2 cellular contexts compared by ENCODE assay signal in genomic region chr1:115545791-115546733, GRCh38.
TF ChIP-seq lines count a peak whose summit lies in the region.

No MANE protein-coding gene starts in this region.

TF ChIP-seq in HEK293, 187 proteins besides CTCF, POLR2A, EP300 and RAD21 (continued from another document and continues in another):
- no peak for TF ChIP-seq ZNF155 (tag by site-specific recombination; IDR thresholded peaks at IDR 0.05)
- TF ChIP-seq SCRT1 (tag by site-specific recombination; IDR thresholded peaks at IDR 0.05; ENCODE audit: borderline replicate concordance): no peak
- TF ChIP-seq PRDM10 (tag by site-specific recombination; IDR thresholded peaks at IDR 0.05): peak; percentile 45
- peak; percentile 76 for TF ChIP-seq ZNF366 (tag by site-specific recombination; conservative IDR thresholded peaks at IDR 0.05)
- TF ChIP-seq ZNF221 (tag by site-specific recombination; IDR thresholded peaks at IDR 0.05; ENCODE audit: borderline replicate concordance): no peak
- TF ChIP-seq ZNF37A (tag by site-specific recombination; IDR thresholded peaks at IDR 0.05): no peak
- TF ChIP-seq ZBTB8A (tag by site-specific recombination; IDR thresholded peaks at IDR 0.05): peak; percentile 29; the same call in 1 of the 2 replicates
- TF ChIP-seq ZNF777 (tag by site-specific recombination; IDR thresholded peaks at IDR 0.05; ENCODE audit: borderline replicate concordance): no peak
- TF ChIP-seq ZNF571 (tag by site-specific recombination; IDR thresholded peaks at IDR 0.05): no peak
- peak; percentile 48; the same call in 1 of the 2 replicates for TF ChIP-seq ZBTB21 (tag by site-specific recombination; IDR thresholded peaks at IDR 0.05)
- 0 out of 2 replicates have a peak, but pooled peaks have one; percentile 28 for TF ChIP-seq ZNF692 (tag by site-specific recombination; IDR thresholded peaks at IDR 0.05)
- 0 out of 2 replicates have a peak, but pooled peaks have one; percentile 18 for TF ChIP-seq IKZF3 (tag by site-specific recombination; IDR thresholded peaks at IDR 0.05)
- TF ChIP-seq MZF1 (tag by site-specific recombination; IDR thresholded peaks at IDR 0.05; ENCODE audit: borderline replicate concordance): no peak
- TF ChIP-seq ZNF664 (tag by site-specific recombination; IDR thresholded peaks at IDR 0.05): no peak
- TF ChIP-seq SP2 (tag by site-specific recombination; IDR thresholded peaks at IDR 0.05): no peak
- TF ChIP-seq ZNF791 (tag by site-specific recombination; IDR thresholded peaks at IDR 0.05): no peak
- TF ChIP-seq TCF7L2 (IDR thresholded peaks at IDR 0.05; ENCODE audit: borderline replicate concordance, low read depth, low read length): no peak
- TF ChIP-seq SP7 (tag by site-specific recombination; IDR thresholded peaks at IDR 0.05): peak; percentile 94
- no peak for TF ChIP-seq AEBP2 (tag by site-specific recombination; IDR thresholded peaks at IDR 0.05; ENCODE audit: borderline replicate concordance)
- peak; percentile 71 for TF ChIP-seq HIC1 (tag by site-specific recombination; IDR thresholded peaks at IDR 0.05)
- peak; percentile 31; the same call in 1 of the 2 replicates for TF ChIP-seq ZNF335 (tag by site-specific recombination; conservative IDR thresholded peaks at IDR 0.05)

TF ChIP-seq in WTC11, 78 proteins besides CTCF, POLR2A, EP300 and RAD21 (continued from another document):
- TF ChIP-seq ATF2 (CRISPR knock-in tag; IDR thresholded peaks at IDR 0.05; ENCODE audit: borderline replicate concordance, low read depth): no peak
- no peak for TF ChIP-seq KAT7 (CRISPR knock-in tag; IDR thresholded peaks at IDR 0.05; ENCODE audit: borderline replicate concordance)
- TF ChIP-seq EMX1 (CRISPR knock-in tag; IDR thresholded peaks at IDR 0.05): no peak
- no peak for TF ChIP-seq E2F1 (CRISPR knock-in tag; IDR thresholded peaks at IDR 0.05)
- no peak for TF ChIP-seq JAZF1 (CRISPR knock-in tag; IDR thresholded peaks at IDR 0.05)
- no peak for TF ChIP-seq NFATC4 (CRISPR knock-in tag; IDR thresholded peaks at IDR 0.05)
- no peak for TF ChIP-seq TP53 (CRISPR knock-in tag; IDR thresholded peaks at IDR 0.05)
- TF ChIP-seq ELF4 (CRISPR knock-in tag; IDR thresholded peaks at IDR 0.05; ENCODE audit: low read depth): no peak
- no peak for TF ChIP-seq ESRRA (CRISPR knock-in tag; IDR thresholded peaks at IDR 0.05; ENCODE audit: borderline replicate concordance)
- TF ChIP-seq ZNF219 (CRISPR knock-in tag; IDR thresholded peaks at IDR 0.05; ENCODE audit: borderline replicate concordance): no peak
- no peak for TF ChIP-seq FOXK1 (CRISPR knock-in tag; IDR thresholded peaks at IDR 0.05)
- peak; percentile 74 for TF ChIP-seq PRDM15 (CRISPR knock-in tag; IDR thresholded peaks at IDR 0.05)
- no peak for TF ChIP-seq ZNF423 (CRISPR knock-in tag; IDR thresholded peaks at IDR 0.05)
- TF ChIP-seq TEAD4 (CRISPR knock-in tag; IDR thresholded peaks at IDR 0.05): peak; percentile 84; the same call in 1 of the 2 replicates
- no peak for TF ChIP-seq ARID4B (CRISPR knock-in tag; IDR thresholded peaks at IDR 0.05; ENCODE audit: borderline replicate concordance)
- TF ChIP-seq MYBL2 (CRISPR knock-in tag; IDR thresholded peaks at IDR 0.05): no peak
- no peak for TF ChIP-seq CREM (CRISPR knock-in tag; IDR thresholded peaks at IDR 0.05)
- no peak for TF ChIP-seq ZNF425 (CRISPR knock-in tag; conservative IDR thresholded peaks at IDR 0.05)
- TF ChIP-seq ZNF512 (CRISPR knock-in tag; IDR thresholded peaks at IDR 0.05; ENCODE audit: borderline replicate concordance): no peak
